34 cellular contexts compared by ENCODE assay signal in the genomic region with DNA sequence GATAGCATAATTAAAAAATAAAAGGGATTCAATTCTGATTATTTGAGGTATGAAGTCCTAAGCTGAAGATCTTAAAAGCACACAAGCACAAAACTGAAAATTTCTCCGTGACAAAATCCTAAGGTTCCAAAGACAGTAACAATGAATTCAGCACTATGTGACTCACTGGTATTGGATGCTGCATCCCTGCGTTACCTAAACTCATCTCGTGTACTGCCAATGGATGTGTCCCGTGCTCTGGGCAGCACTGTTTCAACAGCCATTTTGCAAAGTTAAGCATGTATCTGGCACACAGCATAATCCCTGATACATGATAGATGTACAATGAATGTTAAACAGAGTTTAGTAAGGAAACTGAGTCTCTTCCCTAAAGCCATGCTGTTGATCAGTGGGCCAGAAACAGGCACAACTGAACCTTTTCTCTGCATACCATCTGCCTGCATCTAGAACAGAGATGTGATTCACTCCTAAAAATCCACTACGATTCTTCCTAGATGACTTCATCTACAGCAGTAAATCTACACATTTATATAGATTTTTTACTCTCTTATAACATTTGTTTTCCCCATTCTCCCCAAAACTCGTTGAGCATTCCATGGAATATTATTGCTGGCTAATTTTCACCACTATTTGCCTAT. TPM values are rescaled to one million over a fixed set of nuclear protein-coding genes. Genes with fewer than 3 reads are reported as not detected.
DNase-seq lines count a peak whose midpoint lies in the region; ATAC-seq, FAIRE-seq and TF ChIP-seq lines count a peak whose summit lies in the region.
"Had no signal": no experiment of that assay in that cellular context is flagged by ENCODE, and none has a peak within 500 bp of the region (broad histone marks: within the 10 kb centered on the region; RNA-seq: fewer than 3 reads in every experiment).

No MANE protein-coding gene starts in this region.

- H3K4me1 Mint-ChIP-seq in activated naive CD8-positive, alpha-beta T cell (ENCODE audit: low read depth) = peaks cover 86% of the 10 kb centered on the region
- peaks cover 72% of the 10 kb centered on the region for H3K4me1 Mint-ChIP-seq in activated naive CD8-positive, alpha-beta T cell treated with anti-CD3 and anti-CD28 coated beads for 36 hours
- H3K4me1 Mint-ChIP-seq in astrocyte (ENCODE audit: low read depth, unreplicated experiment) = peaks cover 17% of the 10 kb centered on the region

- TF ChIP-seq CTCF in astrocyte (IDR thresholded peaks at IDR 0.05; ENCODE audit: insufficient read depth, low read depth, low read length) (no peak), osteoblast (IDR thresholded peaks at IDR 0.05; ENCODE audit: extremely low read depth, low read depth, low read length) (no peak)

- H3K9ac ChIP-seq in astrocyte (ENCODE audit: low read length) = no peak overlapping the region

- peak overlapping the region; percentile 70 for H3K27ac Mint-ChIP-seq in activated naive CD8-positive, alpha-beta T cell
- H3K27ac Mint-ChIP-seq in activated naive CD8-positive, alpha-beta T cell treated with anti-CD3 and anti-CD28 coated beads for 36 hours = no peak overlapping the region
- no peak overlapping the region for H3K27ac Mint-ChIP-seq in astrocyte (ENCODE audit: unreplicated experiment)
- H3K27ac Mint-ChIP-seq: activated CD8-positive, alpha-beta T cell treated with anti-CD3 and anti-CD28 coated beads for 36 hours; activated naive CD4-positive, alpha-beta T cell treated with anti-CD3 and anti-CD28 coated beads, Interleukin-2, amount 50 U/mL, for 72 hours; activated T-helper 2 cell treated with anti-CD3 and anti-CD28 coated beads, Interferon-gamma antibody, Interleukin-2, Interleukin-4, amounts not matched to agents 10 μg/mL and 5 μg/mL and 100 μg/mL, durations not matched to agents 14 hours and 24 hours and 36 hours; brain; memory B cell; nephron; T-helper 1 cell treated with Interleukin-12 subunit alpha and Interleukin-12 subunit beta and Interleukin-4 antibody, amounts not matched to agents 30 μg/mL and 1 μg/mL, for 36 hours had no signal

- H3K4me3 ChIP-seq in astrocyte (ENCODE audit: insufficient read depth, low read depth, low read length) = no peak overlapping the region
- H3K4me3 ChIP-seq in osteoblast (ENCODE audit: insufficient read depth, low read length) = no peak overlapping the region
- H3K4me3 ChIP-seq: dorsolateral prefrontal cortex, skin epidermis, suprapubic skin, upper lobe of right lung had no signal

- H4K20me1 ChIP-seq in astrocyte (ENCODE audit: insufficient read depth, low read length) (peaks cover under 1% of the 10 kb centered on the region), osteoblast (ENCODE audit: insufficient read depth, low read length) (no peaks in the 10 kb centered on the region)

- H3K4me1 ChIP-seq in astrocyte (ENCODE audit: insufficient read depth, low read length) (peaks cover 16% of the 10 kb centered on the region), osteoblast (ENCODE audit: insufficient read depth, low read length) (peaks cover 23% of the 10 kb centered on the region)

- H3K4me2 ChIP-seq in astrocyte (ENCODE audit: low read length) (peak overlapping the region; percentile 34), osteoblast (ENCODE audit: insufficient read depth, low read length) (peak overlapping the region; percentile 38)

- no peak for FAIRE-seq in astrocyte (lab: Jason Lieb, UNC)
- FAIRE-seq: GM19239, islet of Langerhans had no signal

- peaks cover 28% of the 10 kb centered on the region for H3K36me3 Mint-ChIP-seq in activated naive CD8-positive, alpha-beta T cell
- peaks cover 67% of the 10 kb centered on the region for H3K36me3 Mint-ChIP-seq in activated naive CD8-positive, alpha-beta T cell treated with anti-CD3 and anti-CD28 coated beads for 36 hours
- H3K36me3 Mint-ChIP-seq in astrocyte (ENCODE audit: low read depth, unreplicated experiment) = peaks cover 3% of the 10 kb centered on the region
- H3K36me3 Mint-ChIP-seq: brain had no signal

- no peaks in the 10 kb centered on the region for H3K27me3 Mint-ChIP-seq in activated naive CD8-positive, alpha-beta T cell
- no peaks in the 10 kb centered on the region for H3K27me3 Mint-ChIP-seq in activated naive CD8-positive, alpha-beta T cell treated with anti-CD3 and anti-CD28 coated beads for 36 hours
- no peaks in the 10 kb centered on the region for H3K27me3 Mint-ChIP-seq in astrocyte (ENCODE audit: low read depth, unreplicated experiment)
- H3K27me3 Mint-ChIP-seq: activated CD8-positive, alpha-beta T cell treated with anti-CD3 and anti-CD28 coated beads for 36 hours; memory B cell had no signal

- no peak for DNase-seq in activated naive CD8-positive, alpha-beta T cell treated with anti-CD3 and anti-CD28 coated beads for 36 hours
- DNase-seq in astrocyte (ENCODE audit: low read depth) (peak; percentile 25), osteoblast (ENCODE audit: insufficient read length, low spot score, missing footprints) (no peak), anterior cingulate cortex (lab: John Stamatoyannopoulos, UW) (no peak), T-helper 2 cell (no peak), ecto neural progenitor cell (ENCODE audit: low spot score) (no peak)
- DNase-seq: 8988T; activated CD4-positive, alpha-beta T cell treated with anti-CD3 and anti-CD28 coated beads for 1 hour; activated CD8-positive, alpha-beta T cell treated with anti-CD3 and anti-CD28 coated beads for 36 hours; cerebellar nuclear complex; DMS79 treated with DMSO at 0.1 percent for 48 hours; dorsolateral prefrontal cortex; Kasumi-1; NCI-H1417 treated with DMSO at 0.1 percent for 48 hours; NCI-H2029 treated with DMSO at 0.1 percent for 48 hours; NCI-H526 treated with DMSO at 0.1 percent for 48 hours; NK-92 treated with Interleukin-12 subunit alpha and Interleukin-12 subunit beta, amount 100 ng/mL, for 24 hours; stimulated activated naive CD4-positive, alpha-beta T cell; upper lobe of right lung had no signal

- no peak overlapping the region for H2AFZ ChIP-seq in astrocyte (ENCODE audit: low read depth, low read length)
- peak overlapping the region; percentile 34 for H2AFZ ChIP-seq in osteoblast (ENCODE audit: low read length)

- H3K79me2 ChIP-seq in astrocyte (ENCODE audit: insufficient read depth, low read length) = peaks cover 74% of the 10 kb centered on the region
- H3K79me2 ChIP-seq in osteoblast (ENCODE audit: insufficient read depth, low read length) = peaks cover 75% of the 10 kb centered on the region

- H3K9me3 Mint-ChIP-seq in activated naive CD8-positive, alpha-beta T cell (ENCODE audit: low read depth) = no peaks in the 10 kb centered on the region
- H3K9me3 Mint-ChIP-seq in activated naive CD8-positive, alpha-beta T cell treated with anti-CD3 and anti-CD28 coated beads for 36 hours = peaks cover 3% of the 10 kb centered on the region
- H3K9me3 Mint-ChIP-seq in astrocyte (ENCODE audit: unreplicated experiment) = no peaks in the 10 kb centered on the region
- H3K9me3 Mint-ChIP-seq: activated T-helper 2 cell treated with anti-CD3 and anti-CD28 coated beads, Interferon-gamma antibody, Interleukin-2, Interleukin-4, amounts not matched to agents 10 μg/mL and 5 μg/mL and 100 μg/mL, durations not matched to agents 14 hours and 24 hours and 36 hours; brain; memory B cell; nephron; T-helper 1 cell treated with Interleukin-12 subunit alpha and Interleukin-12 subunit beta and Interleukin-4 antibody, amounts not matched to agents 30 μg/mL and 1 μg/mL, for 36 hours had no signal

- H3K9me3 ChIP-seq in astrocyte (ENCODE audit: insufficient read depth, low read depth, low read length) = no peaks in the 10 kb centered on the region
- H3K9me3 ChIP-seq in osteoblast (ENCODE audit: low read depth, low read length) = no peaks in the 10 kb centered on the region
- H3K9me3 ChIP-seq: suprapubic skin, upper lobe of right lung had no signal

- H3K4me3 Mint-ChIP-seq in activated naive CD8-positive, alpha-beta T cell = no peak overlapping the region
- no peak overlapping the region for H3K4me3 Mint-ChIP-seq in activated naive CD8-positive, alpha-beta T cell treated with anti-CD3 and anti-CD28 coated beads for 36 hours
- H3K4me3 Mint-ChIP-seq in astrocyte (ENCODE audit: unreplicated experiment) = no peak overlapping the region
- H3K4me3 Mint-ChIP-seq: activated CD8-positive, alpha-beta T cell treated with anti-CD3 and anti-CD28 coated beads for 36 hours; brain; memory B cell; nephron; T-helper 1 cell treated with Interleukin-12 subunit alpha and Interleukin-12 subunit beta and Interleukin-4 antibody, amounts not matched to agents 30 μg/mL and 1 μg/mL, for 36 hours had no signal

- peak overlapping the region; percentile 8 for H3K27ac ChIP-seq in astrocyte (ENCODE audit: low read depth, low read length)
- peak overlapping the region; percentile 19 for H3K27ac ChIP-seq in osteoblast (ENCODE audit: low read depth, low read length)
- H3K27ac ChIP-seq: C4-2B, dorsolateral prefrontal cortex, HL-60, skin epidermis, suprapubic skin, upper lobe of right lung had no signal

- H3K27me3 ChIP-seq in astrocyte (ENCODE audit: insufficient read depth, low read length) (no peaks in the 10 kb centered on the region), osteoblast (ENCODE audit: insufficient read depth, low read length) (no peaks in the 10 kb centered on the region)
- H3K27me3 ChIP-seq: dorsolateral prefrontal cortex, suprapubic skin, upper lobe of right lung had no signal

- ATAC-seq in HG02588 (IDR thresholded peaks at IDR 0.05; ENCODE audit: unreplicated experiment) = no peak
- ATAC-seq: activated CD8-positive, alpha-beta T cell treated with anti-CD3 and anti-CD28 coated beads for 36 hours; activated naive CD4-positive, alpha-beta T cell treated with anti-CD3 and anti-CD28 coated beads, Interleukin-2, amount 50 U/mL, for 72 hours; left lobe of liver; upper lobe of right lung had no signal

- H3K36me3 ChIP-seq in astrocyte (ENCODE audit: insufficient read depth, low read length) = no peaks in the 10 kb centered on the region
- no peaks in the 10 kb centered on the region for H3K36me3 ChIP-seq in osteoblast (ENCODE audit: insufficient read depth, low read length)
- H3K36me3 ChIP-seq: suprapubic skin, upper lobe of right lung had no signal

RNA-seq across cellular contexts. Expression of a gene that starts 14.3 kb away (rescaled TPM):
- 10 to 100 TPM; 64.2 to 65.4 TPM for total RNA-seq in activated naive CD8-positive, alpha-beta T cell treated with anti-CD3 and anti-CD28 coated beads for 36 hours
- 20.8 and 21.3 TPM in 2 replicates for total RNA-seq in astrocyte
- total RNA-seq in osteoblast = 56.8 and 62.5 TPM in 2 replicates
